In genomic region chr9:37908283-37908682, GRCh38 we compare ENCODE assay signal across 14 cellular contexts.
"Had no signal": no experiment of that assay in that cellular context is flagged by ENCODE, and none has a peak within 500 bp of the region (broad histone marks: within the 10 kb centered on the region; RNA-seq: fewer than 3 reads in every experiment).

No MANE protein-coding gene starts in this region.

- H3K27ac Mint-ChIP-seq: activated CD4-positive, alpha-beta memory T cell treated with anti-CD3 and anti-CD28 coated beads, Interleukin-2, amount 10 ng/mL, durations not matched to agents 7 days and 5 days; activated naive CD4-positive, alpha-beta T cell treated with anti-CD3 and anti-CD28 coated beads, Interleukin-2, amount 50 U/mL, for 24 hours; effector memory CD8-positive, alpha-beta T cell; type B pancreatic cell had no signal

- H3K27me3 Mint-ChIP-seq: activated naive CD4-positive, alpha-beta T cell treated with anti-CD3 and anti-CD28 coated beads, Interleukin-2, amount 50 U/mL, for 24 hours; type B pancreatic cell had no signal

- H3K4me3 Mint-ChIP-seq: activated CD4-positive, alpha-beta memory T cell treated with anti-CD3 and anti-CD28 coated beads, Interleukin-2, amount 10 ng/mL, durations not matched to agents 7 days and 5 days; activated naive CD4-positive, alpha-beta T cell treated with anti-CD3 and anti-CD28 coated beads, Interleukin-2, amount 50 U/mL, for 24 hours; activated T-cell treated with anti-CD3 and anti-CD28 coated beads, Interleukin-2, amount 50 U/mL, for 4 hours; effector memory CD8-positive, alpha-beta T cell; type B pancreatic cell had no signal

- ATAC-seq: activated T-cell treated with anti-CD3 and anti-CD28 coated beads, Interleukin-2, amount 50 U/mL, for 4 hours; effector memory CD8-positive, alpha-beta T cell; left colon; stimulated activated naive CD8-positive, alpha-beta T cell treated with anti-CD3 and anti-CD28 coated beads, Interleukin-15, Interleukin-2, amounts not matched to agents 100 U/mL and 50 U/mL, for 24 hours had no signal

- DNase-seq: activated effector memory CD4-positive, alpha-beta T cell treated with Interleukin-2 at 50 U/mL for 16 hours; activated T-cell treated with anti-CD3 and anti-CD28 coated beads, Interleukin-2, amount 50 U/mL, for 4 hours; amniotic stem cell; dermis blood vessel endothelial cell; effector memory CD8-positive, alpha-beta T cell; left colon; stimulated activated CD4-positive, alpha-beta T cell treated with anti-CD3 and anti-CD28 coated beads, Interleukin-15, amount 100 ng/mL, for 24 hours; stimulated activated CD4-positive, alpha-beta T cell treated with anti-CD3 and anti-CD28 coated beads, Interleukin-4, amount 100 ng/mL, for 1 hour; stimulated activated naive CD8-positive, alpha-beta T cell treated with anti-CD3 and anti-CD28 coated beads, Interleukin-15, Interleukin-2, amounts not matched to agents 100 U/mL and 50 U/mL, for 24 hours had no signal

- H3K4me3 ChIP-seq: suprapubic skin had no signal

- H3K27me3 ChIP-seq: suprapubic skin had no signal

- H3K27ac ChIP-seq: suprapubic skin, VCaP had no signal

- H3K36me3 ChIP-seq: suprapubic skin had no signal

- H3K36me3 Mint-ChIP-seq: activated naive CD4-positive, alpha-beta T cell treated with anti-CD3 and anti-CD28 coated beads, Interleukin-2, amount 50 U/mL, for 24 hours; type B pancreatic cell had no signal

- H3K9me3 Mint-ChIP-seq: activated CD4-positive, alpha-beta memory T cell treated with anti-CD3 and anti-CD28 coated beads, Interleukin-2, amount 10 ng/mL, durations not matched to agents 7 days and 5 days; activated naive CD4-positive, alpha-beta T cell treated with anti-CD3 and anti-CD28 coated beads, Interleukin-2, amount 50 U/mL, for 24 hours; activated T-cell treated with anti-CD3 and anti-CD28 coated beads, Interleukin-2, amount 50 U/mL, for 4 hours; effector memory CD8-positive, alpha-beta T cell; type B pancreatic cell had no signal

- H3K9me3 ChIP-seq: suprapubic skin had no signal
